Comparison of ENCODE assay signal across 14 cellular contexts in the genomic region with DNA sequence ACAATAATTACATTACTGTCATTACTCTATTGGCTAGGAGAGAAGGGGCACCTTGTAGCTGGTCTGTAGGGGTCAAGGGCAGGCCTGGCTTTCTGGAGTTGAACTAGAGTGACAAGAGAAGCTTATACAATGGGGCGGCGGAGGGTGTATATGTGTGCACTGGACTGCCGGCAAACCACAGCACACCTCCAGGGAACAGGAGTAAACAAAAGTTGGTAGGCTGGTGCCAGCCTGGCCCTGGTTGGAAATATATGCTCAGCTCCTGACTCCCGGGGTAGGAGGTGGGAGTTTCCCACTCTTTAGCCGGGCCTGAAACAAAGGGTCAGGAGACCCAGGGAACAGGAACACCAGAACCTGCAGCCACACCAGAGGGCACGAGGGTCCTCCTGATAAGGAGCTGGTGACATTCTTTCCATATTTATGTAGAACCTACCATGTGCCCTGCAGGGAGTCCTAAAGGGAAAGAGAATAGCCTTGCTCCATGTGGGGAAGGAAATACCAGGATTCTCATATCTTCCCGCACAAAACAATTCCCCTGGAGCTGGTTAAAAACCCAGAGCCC. TPM values are rescaled to one million over a fixed set of nuclear protein-coding genes. Genes with fewer than 3 reads are reported as not detected.
A peak's percentile ranks its signal among the peaks of the same experiment; 100 is the strongest.
DNase-seq lines count a peak whose midpoint lies in the region; ATAC-seq, FAIRE-seq and TF ChIP-seq lines count a peak whose summit lies in the region.
"Had no signal": no experiment of that assay in that cellular context is flagged by ENCODE, and none has a peak within 500 bp of the region (broad histone marks: within the 10 kb centered on the region; RNA-seq: fewer than 3 reads in every experiment).

No MANE protein-coding gene starts in this region.

- H3K9me3 ChIP-seq in HepG2 (ENCODE audit: low read length) (no peaks in the 10 kb centered on the region), right lobe of liver (no peaks in the 10 kb centered on the region), lower lobe of right lung (no peaks in the 10 kb centered on the region)
- H3K9me3 ChIP-seq: uterus had no signal

- peaks cover 13% of the 10 kb centered on the region for H3K36me3 Mint-ChIP-seq in MCF 10A (ENCODE audit: insufficient read depth, unreplicated experiment)
- no peaks in the 10 kb centered on the region for H3K36me3 Mint-ChIP-seq in activated CD8-positive, alpha-beta memory T cell treated with anti-CD3 and anti-CD28 coated beads, Interleukin-2, amount 10 ng/mL, durations not matched to agents 7 days and 5 days

- H3K4me1 Mint-ChIP-seq in MCF 10A (ENCODE audit: insufficient read depth, unreplicated experiment), result peaks cover 32% of the 10 kb centered on the region
- peaks cover 4% of the 10 kb centered on the region for H3K4me1 Mint-ChIP-seq in activated CD8-positive, alpha-beta memory T cell treated with anti-CD3 and anti-CD28 coated beads, Interleukin-2, amount 10 ng/mL, durations not matched to agents 7 days and 5 days

- TF ChIP-seq CTCF in HepG2 (CRISPR knock-in tag; IDR thresholded peaks at IDR 0.05), result no peak
- TF ChIP-seq CTCF in right lobe of liver (IDR thresholded peaks at IDR 0.05), result no peak
- no peak for TF ChIP-seq CTCF in MCF 10A (IDR thresholded peaks at IDR 0.05; ENCODE audit: unreplicated experiment)
- TF ChIP-seq CTCF in lower lobe of right lung (IDR thresholded peaks at IDR 0.05), result no peak

- H3K27ac Mint-ChIP-seq in MCF 10A (ENCODE audit: low read depth, unreplicated experiment), result peak overlapping the region; percentile 88
- H3K27ac Mint-ChIP-seq in activated CD8-positive, alpha-beta memory T cell treated with anti-CD3 and anti-CD28 coated beads, Interleukin-2, amount 10 ng/mL, durations not matched to agents 7 days and 5 days, result no peak overlapping the region
- H3K27ac Mint-ChIP-seq: activated T-helper 2 cell treated with anti-CD3 and anti-CD28 coated beads, Interferon-gamma antibody, Interleukin-2, Interleukin-4, amounts not matched to agents 10 μg/mL and 5 μg/mL and 100 μg/mL, durations not matched to agents 14 hours and 24 hours and 36 hours had no signal

- H3K36me3 ChIP-seq in HepG2 (replicated peaks in 1 of 2; ENCODE audit: control insufficient read depth in 1 of 2, insufficient read depth in 2 of 2, low read length in 2 of 2) (no peaks in the 10 kb centered on the region), right lobe of liver (no peaks in the 10 kb centered on the region), lower lobe of right lung (no peaks in the 10 kb centered on the region), urinary bladder (ENCODE audit: insufficient read depth) (no peaks in the 10 kb centered on the region)
- H3K36me3 ChIP-seq: uterus had no signal

- CTCF ChIA-PET in HepG2 (lab: Yijun Ruan, JAX; ENCODE audit: low intra/inter-chr PET ratio, low total read pairs), result interaction anchor here (1.1 to 2.5 kb wide), 2 partner anchors 29 to 62 kb away, joined by 3 to 13 read pairs; no protein-coding TSS in a partner anchor
- CTCF ChIA-PET in MCF 10A (lab: Yijun Ruan, JAX), result interaction anchor here (0.5 to 1.9 kb wide), 12 partner anchors 11 to 410 kb away, joined by 3 to 8 read pairs (median 4); no protein-coding TSS in a partner anchor
- CTCF ChIA-PET in activated CD8-positive, alpha-beta memory T cell treated with anti-CD3 and anti-CD28 coated beads, Interleukin-2, amount 10 ng/mL, durations not matched to agents 7 days and 5 days (lab: Charles Lee), result interaction anchor here (0.5 to 1.5 kb wide), 7 partner anchors 13 to 1277 kb away, joined by 3 to 11 read pairs (median 4); no protein-coding TSS in a partner anchor

- TF ChIP-seq RAD21 in HepG2 (CRISPR knock-in tag; IDR thresholded peaks at IDR 0.05), result no peak

- 3% methylated on average over 6 of the region's 7 CpGs for WGBS in HepG2 (ENCODE audit: low lambda C conversion rate)
- 75% methylated on average over 6 of the region's 7 CpGs for WGBS in right lobe of liver (ENCODE audit: insufficient coverage, low coverage, low lambda C conversion rate, missing lambda C conversion rate)
- WGBS in urinary bladder, result 80% methylated on average over 7 of the region's 7 CpGs

- H3K4me3 ChIP-seq in HepG2 (replicated peaks in 1 of 3; ENCODE audit: insufficient read depth in 1 of 3, low read depth in 2 of 3, low read length in 3 of 3), result peak overlapping the region; percentile 24 to 64 (median 52)
- no peak overlapping the region for H3K4me3 ChIP-seq in right lobe of liver
- no peak overlapping the region for H3K4me3 ChIP-seq in lower lobe of right lung
- no peak overlapping the region for H3K4me3 ChIP-seq in urinary bladder (ENCODE audit: low read depth, low read length)
- H3K4me3 ChIP-seq: uterus had no signal

- H3K27me3 ChIP-seq in HepG2 (ENCODE audit: control insufficient read depth in 1 of 2, insufficient read depth in 2 of 2, low read length in 2 of 2), result no peaks in the 10 kb centered on the region; a peak in 1 of 5 replicates
- H3K27me3 ChIP-seq in right lobe of liver, result peaks cover 0 to under 1% of the 10 kb centered on the region in 2 donors
- H3K27me3 ChIP-seq in lower lobe of right lung (ENCODE audit: low read depth), result peaks cover 4% of the 10 kb centered on the region
- H3K27me3 ChIP-seq: uterus had no signal

- DNase-seq in HepG2 (ENCODE audit: low spot score), result peak; percentile 92
- no peak for DNase-seq in right lobe of liver
- DNase-seq in MCF 10A (ENCODE audit: unreplicated experiment), result peak; percentile 43
- DNase-seq in lower lobe of right lung, result no peak
- DNase-seq in SW480 (ENCODE audit: low spot score), result no peak
- no peak for DNase-seq in activated CD8-positive, alpha-beta memory T cell treated with anti-CD3 and anti-CD28 coated beads, Interleukin-2, amount 10 ng/mL, durations not matched to agents 7 days and 5 days
- DNase-seq: effector memory CD4-positive, alpha-beta T cell; NCI-H1694; uterus had no signal

- peak overlapping the region; percentile 45 for H3K9ac ChIP-seq in HepG2 (ENCODE audit: insufficient read depth, low read depth, low read length)

- ATAC-seq in HepG2, result peak; percentile 74
- ATAC-seq in right lobe of liver, result no peak
- ATAC-seq in lower lobe of right lung, result peak; percentile 39 to 46
- ATAC-seq in GM19023 (IDR thresholded peaks at IDR 0.05; ENCODE audit: unreplicated experiment), result no peak
- ATAC-seq in activated CD8-positive, alpha-beta memory T cell treated with anti-CD3 and anti-CD28 coated beads, Interleukin-2, amount 10 ng/mL, durations not matched to agents 7 days and 5 days, result no peak
- ATAC-seq: Right ventricle myocardium inferior had no signal

- POLR2A ChIA-PET in HepG2 (lab: Yijun Ruan, JAX), result interaction anchor here (0.6 to 4.1 kb wide), 22 partner anchors 9 to 742 kb away, joined by 3 to 34 read pairs (median 4); partner anchors contain the start of genes RPL7L1 and TAF8
- POLR2A ChIA-PET in MCF 10A (lab: Yijun Ruan, JAX), result interaction anchor here (0.9 to 1.8 kb wide), 7 partner anchors 15 to 89 kb away, joined by 3 to 6 read pairs (median 5); no protein-coding TSS in a partner anchor

- peak overlapping the region; percentile 60 for H3K27ac ChIP-seq in HepG2 (ENCODE audit: extremely low read length, insufficient read depth, low read length)
- no peak overlapping the region for H3K27ac ChIP-seq in right lobe of liver
- peak overlapping the region; percentile 46 for H3K27ac ChIP-seq in lower lobe of right lung
- H3K27ac ChIP-seq in urinary bladder (ENCODE audit: low read depth), result peak overlapping the region; percentile 69
- H3K27ac ChIP-seq: uterus had no signal

- no peak overlapping the region for H3K4me3 Mint-ChIP-seq in MCF 10A (ENCODE audit: unreplicated experiment)
- H3K4me3 Mint-ChIP-seq in activated CD8-positive, alpha-beta memory T cell treated with anti-CD3 and anti-CD28 coated beads, Interleukin-2, amount 10 ng/mL, durations not matched to agents 7 days and 5 days, result no peak overlapping the region

- BruUV-seq in HepG2 (replicated peaks; lab: Mats Ljungman, UMichigan), result TSS peak; percentile 73
- no TSS peak for BruUV-seq in MCF 10A (replicated peaks; lab: Mats Ljungman, UMichigan)

- in situ Hi-C loops in HepG2 (cut with HindIII; ENCODE audit: extremely low pct_ligation_motif_present, low pct_unique_long_range_greater_than_20kb), result no loop called here

- intact Hi-C loops in HepG2 (cut with micrococcal nuclease; ENCODE audit: unreplicated experiment), result loop anchor here (1.0 to 2.0 kb wide), 3 partner anchors 19 to 40 kb away; no protein-coding TSS in a partner anchor
- intact Hi-C loops in right lobe of liver (cut with DNase I), result no loop called here
- intact Hi-C loops in MCF 10A (cut with micrococcal nuclease), result loop anchor here (1.0 kb wide), 1 partner anchor 49 kb away; no protein-coding TSS in a partner anchor
- intact Hi-C loops in lower lobe of right lung (cut with DNase I), result no loop called here

- no peaks in the 10 kb centered on the region for H3K27me3 Mint-ChIP-seq in MCF 10A (ENCODE audit: insufficient read depth, unreplicated experiment)
- H3K27me3 Mint-ChIP-seq in activated CD8-positive, alpha-beta memory T cell treated with anti-CD3 and anti-CD28 coated beads, Interleukin-2, amount 10 ng/mL, durations not matched to agents 7 days and 5 days, result peaks cover 14% of the 10 kb centered on the region

- no peaks in the 10 kb centered on the region for H3K9me3 Mint-ChIP-seq in MCF 10A (ENCODE audit: unreplicated experiment)
- H3K9me3 Mint-ChIP-seq in activated CD8-positive, alpha-beta memory T cell treated with anti-CD3 and anti-CD28 coated beads, Interleukin-2, amount 10 ng/mL, durations not matched to agents 7 days and 5 days (ENCODE audit: low read depth), result no peaks in the 10 kb centered on the region
- H3K9me3 Mint-ChIP-seq: activated T-helper 2 cell treated with anti-CD3 and anti-CD28 coated beads, Interferon-gamma antibody, Interleukin-2, Interleukin-4, amounts not matched to agents 10 μg/mL and 5 μg/mL and 100 μg/mL, durations not matched to agents 14 hours and 24 hours and 36 hours had no signal

- peak overlapping the region; percentile 56 for H2AFZ ChIP-seq in HepG2 (ENCODE audit: low read length)

- peak overlapping the region; percentile 91 for H3K4me2 ChIP-seq in HepG2 (ENCODE audit: low read depth, low read length)

- no peaks in the 10 kb centered on the region for H3K79me2 ChIP-seq in HepG2 (ENCODE audit: insufficient read depth, low read length)

- no peak for FAIRE-seq in HepG2 (lab: Jason Lieb, UNC)

- TF ChIP-seq POLR2A in HepG2 (IDR thresholded peaks at IDR 0.05; ENCODE audit: insufficient read depth in 1 of 2, low read depth in 2 of 2, low read length in 2 of 2) (0 out of 4 replicates have a peak, but pooled peaks of 1 of the 2 experiments have one; percentile 41), right lobe of liver (IDR thresholded peaks at IDR 0.05) (no peak)

- H4K20me1 ChIP-seq in HepG2 (ENCODE audit: insufficient read depth, low read length), result no peaks in the 10 kb centered on the region

- TF ChIP-seq EP300 in HepG2 (IDR thresholded peaks at IDR 0.05; ENCODE audit: low read depth in 2 of 2, low read length in 2 of 2) (no peak; a peak in 1 of 4 replicates), HepG2 (CRISPR knock-in tag; IDR thresholded peaks at IDR 0.05; ENCODE audit: borderline replicate concordance) (no peak; the same call in 1 of the 2 replicates)

- peaks cover 79% of the 10 kb centered on the region for H3K4me1 ChIP-seq in HepG2 (ENCODE audit: insufficient read depth, low read length)
- no peaks in the 10 kb centered on the region for H3K4me1 ChIP-seq in right lobe of liver
- H3K4me1 ChIP-seq in lower lobe of right lung, result peaks cover 29% of the 10 kb centered on the region
- no peaks in the 10 kb centered on the region for H3K4me1 ChIP-seq in urinary bladder (ENCODE audit: insufficient read depth)

RNA-seq across cellular contexts. Expression of gene C6orf132, which starts 5.1 kb away (rescaled TPM):
- total RNA-seq in HepG2 (2016; rRNA removed; fragmentation: Illumina TruSeq; extraction: Trizol) (1.5 and 3.0 TPM in 2 replicates), right lobe of liver (under 1 TPM; 0.07 to 0.74 (median 0.34) TPM), MCF 10A (2022) (19.5 and 31.9 TPM in 2 replicates), lower lobe of right lung (13.5 TPM), urinary bladder (2.7 TPM)
- 3.8 and 6.3 TPM in 2 replicates for total RNA-seq in HepG2 (2016; cell fraction: cytosol; rRNA removed; fragmentation: Illumina TruSeq; extraction: Trizol; ENCODE audit: low read depth)
- total RNA-seq in HepG2 (2016; cell fraction: insoluble cytoplasmic fraction; rRNA removed; fragmentation: Illumina TruSeq; extraction: Trizol), result 1.5 and 2.5 TPM in 2 replicates
- 5.3 and 6.4 TPM in 2 replicates for total RNA-seq in HepG2 (2016; cell fraction: membrane; rRNA removed; fragmentation: Illumina TruSeq; extraction: Trizol)
- total RNA-seq in HepG2 (2016; cell fraction: nucleus; rRNA removed; fragmentation: Illumina TruSeq; extraction: Trizol), result 0.78 and 1.4 TPM in 2 replicates
- polyA plus RNA-seq in HepG2 (2011; rRNA removed) (0.78 and 0.85 TPM in 2 replicates), urinary bladder (4.4 TPM)
- polyA plus RNA-seq in HepG2 (2011; cell fraction: cytosol; rRNA removed), result 0.46 and 0.76 TPM in 2 replicates
- 0.88 and 1.0 TPM in 2 replicates for polyA plus RNA-seq in HepG2 (2011; cell fraction: nucleus; rRNA removed)
- 0.83 and 1.1 TPM in 2 replicates for polyA plus RNA-seq in HepG2 (2012)
- 7.0 and 9.3 TPM in 2 replicates for polyA plus RNA-seq in HepG2 (2016; cell fraction: cytosol; fragmentation: Illumina TruSeq; extraction: Trizol; ENCODE audit: low read depth)
- polyA plus RNA-seq in HepG2 (2016; cell fraction: insoluble cytoplasmic fraction; fragmentation: Illumina TruSeq; extraction: Trizol; ENCODE audit: low read depth), result 1.6 and 3.8 TPM in 2 replicates
- polyA plus RNA-seq in HepG2 (2016; cell fraction: membrane; fragmentation: Illumina TruSeq; extraction: Trizol; ENCODE audit: low read depth), result 6.1 and 6.6 TPM in 2 replicates
- 1.1 and 1.6 TPM in 2 replicates for polyA plus RNA-seq in HepG2 (2016; cell fraction: nucleus; fragmentation: Illumina TruSeq; extraction: Trizol; ENCODE audit: insufficient read depth, low read depth)
- 0.30 and 0.56 TPM in 2 replicates for polyA minus RNA-seq in HepG2 (2011; rRNA and poly(A)+ RNA removed; ENCODE audit: low replicate concordance)
- polyA minus RNA-seq in HepG2 (2011; cell fraction: cytosol; rRNA and poly(A)+ RNA removed), result 0.97 TPM in 1 of 2 replicates, not detected in the other
- polyA minus RNA-seq in HepG2 (2011; cell fraction: nucleus; rRNA and poly(A)+ RNA removed), result 0.50 and 0.64 TPM in 2 replicates
- under 1 TPM; 0.16 to 0.18 TPM for total RNA-seq in activated CD8-positive, alpha-beta memory T cell treated with anti-CD3 and anti-CD28 coated beads, Interleukin-2, amount 10 ng/mL, durations not matched to agents 7 days and 5 days

RNA-seq across cellular contexts. Expression of gene GUCA1A, which starts 35.9 kb away (rescaled TPM):
- total RNA-seq in HepG2 (2016; rRNA removed; fragmentation: Illumina TruSeq; extraction: Trizol) (not detected in 2 replicates), right lobe of liver (not detected), MCF 10A (2022) (not detected in 2 replicates), lower lobe of right lung (not detected), urinary bladder (2.5 TPM)
- not detected in 2 replicates for total RNA-seq in HepG2 (2016; cell fraction: cytosol; rRNA removed; fragmentation: Illumina TruSeq; extraction: Trizol; ENCODE audit: low read depth)
- not detected in 2 replicates for total RNA-seq in HepG2 (2016; cell fraction: insoluble cytoplasmic fraction; rRNA removed; fragmentation: Illumina TruSeq; extraction: Trizol)
- total RNA-seq in HepG2 (2016; cell fraction: membrane; rRNA removed; fragmentation: Illumina TruSeq; extraction: Trizol), result not detected in 2 replicates
- total RNA-seq in HepG2 (2016; cell fraction: nucleus; rRNA removed; fragmentation: Illumina TruSeq; extraction: Trizol), result not detected in 2 replicates
- polyA plus RNA-seq in HepG2 (2011; rRNA removed) (not detected in 2 replicates), urinary bladder (0.16 TPM)
- not detected in 2 replicates for polyA plus RNA-seq in HepG2 (2011; cell fraction: cytosol; rRNA removed)
- polyA plus RNA-seq in HepG2 (2011; cell fraction: nucleus; rRNA removed), result not detected in 2 replicates
- polyA plus RNA-seq in HepG2 (2012), result not detected in 2 replicates
- polyA plus RNA-seq in HepG2 (2016; cell fraction: cytosol; fragmentation: Illumina TruSeq; extraction: Trizol; ENCODE audit: low read depth), result not detected in 2 replicates
- polyA plus RNA-seq in HepG2 (2016; cell fraction: insoluble cytoplasmic fraction; fragmentation: Illumina TruSeq; extraction: Trizol; ENCODE audit: low read depth), result not detected in 2 replicates
- not detected in 2 replicates for polyA plus RNA-seq in HepG2 (2016; cell fraction: membrane; fragmentation: Illumina TruSeq; extraction: Trizol; ENCODE audit: low read depth)
- polyA plus RNA-seq in HepG2 (2016; cell fraction: nucleus; fragmentation: Illumina TruSeq; extraction: Trizol; ENCODE audit: insufficient read depth, low read depth), result not detected in 2 replicates
- polyA minus RNA-seq in HepG2 (2011; rRNA and poly(A)+ RNA removed; ENCODE audit: low replicate concordance), result not detected in 2 replicates
- not detected in 2 replicates for polyA minus RNA-seq in HepG2 (2011; cell fraction: cytosol; rRNA and poly(A)+ RNA removed)
- not detected in 2 replicates for polyA minus RNA-seq in HepG2 (2011; cell fraction: nucleus; rRNA and poly(A)+ RNA removed)
- total RNA-seq in activated CD8-positive, alpha-beta memory T cell treated with anti-CD3 and anti-CD28 coated beads, Interleukin-2, amount 10 ng/mL, durations not matched to agents 7 days and 5 days, result not detected
- total RNA-seq: liver, Right ventricle myocardium inferior had no signal
- polyA plus RNA-seq: liver had no signal

RNA-seq across cellular contexts. Expression of gene GUCA1B, which starts 57.5 kb away (rescaled TPM):
- 0.31 and 0.75 TPM in 2 replicates for total RNA-seq in HepG2 (2016; rRNA removed; fragmentation: Illumina TruSeq; extraction: Trizol)
- total RNA-seq in HepG2 (2016; cell fraction: cytosol; rRNA removed; fragmentation: Illumina TruSeq; extraction: Trizol; ENCODE audit: low read depth), result not detected in 2 replicates
- 0.22 and 0.26 TPM in 2 replicates for total RNA-seq in HepG2 (2016; cell fraction: insoluble cytoplasmic fraction; rRNA removed; fragmentation: Illumina TruSeq; extraction: Trizol)
- total RNA-seq in HepG2 (2016; cell fraction: membrane; rRNA removed; fragmentation: Illumina TruSeq; extraction: Trizol), result 0.28 TPM in 1 of 2 replicates, not detected in the other
- total RNA-seq in HepG2 (2016; cell fraction: nucleus; rRNA removed; fragmentation: Illumina TruSeq; extraction: Trizol), result 0.34 and 0.47 TPM in 2 replicates
- polyA plus RNA-seq in HepG2 (2011; rRNA removed), result 0.58 and 0.74 TPM in 2 replicates
- 0.23 and 0.40 TPM in 2 replicates for polyA plus RNA-seq in HepG2 (2011; cell fraction: cytosol; rRNA removed)
- polyA plus RNA-seq in HepG2 (2011; cell fraction: nucleus; rRNA removed), result 2.1 and 2.6 TPM in 2 replicates
- polyA plus RNA-seq in HepG2 (2012), result 0.72 and 1.5 TPM in 2 replicates
- not detected in 2 replicates for polyA plus RNA-seq in HepG2 (2016; cell fraction: cytosol; fragmentation: Illumina TruSeq; extraction: Trizol; ENCODE audit: low read depth)
- polyA plus RNA-seq in HepG2 (2016; cell fraction: insoluble cytoplasmic fraction; fragmentation: Illumina TruSeq; extraction: Trizol; ENCODE audit: low read depth), result 0.38 and 0.50 TPM in 2 replicates
- 0.17 and 0.26 TPM in 2 replicates for polyA plus RNA-seq in HepG2 (2016; cell fraction: membrane; fragmentation: Illumina TruSeq; extraction: Trizol; ENCODE audit: low read depth)
- 0.89 and 2.5 TPM in 2 replicates for polyA plus RNA-seq in HepG2 (2016; cell fraction: nucleus; fragmentation: Illumina TruSeq; extraction: Trizol; ENCODE audit: insufficient read depth, low read depth)
- 0.19 and 0.26 TPM in 2 replicates for polyA minus RNA-seq in HepG2 (2011; rRNA and poly(A)+ RNA removed; ENCODE audit: low replicate concordance)
- not detected in 2 replicates for polyA minus RNA-seq in HepG2 (2011; cell fraction: cytosol; rRNA and poly(A)+ RNA removed)
- 0.90 and 0.99 TPM in 2 replicates for polyA minus RNA-seq in HepG2 (2011; cell fraction: nucleus; rRNA and poly(A)+ RNA removed)
- total RNA-seq in right lobe of liver, result under 1 TPM in 5 of 6 experiments, not detected in 1; 0.25 to 0.93 (median 0.68) TPM
- 0.93 and 1.2 TPM in 2 replicates for total RNA-seq in MCF 10A (2022)
- 0.80 TPM for total RNA-seq in lower lobe of right lung
- total RNA-seq in urinary bladder, result 0.95 TPM
- 0.30 TPM for polyA plus RNA-seq in urinary bladder
- 1 to 10 TPM in 1 of 2 experiments, under 1 TPM in 1; 0.94 to 1.8 TPM for total RNA-seq in activated CD8-positive, alpha-beta memory T cell treated with anti-CD3 and anti-CD28 coated beads, Interleukin-2, amount 10 ng/mL, durations not matched to agents 7 days and 5 days

Comparison
In these comparisons a context has a peak if more than half of its experiments do, and no peak if none do; other contexts are left out.
1. ATAC-seq: peak in HepG2 (single experiment) and lower lobe of right lung (2 of 2); none in right lobe of liver (0 of 4), GM19023 (single experiment) and activated CD8-positive, alpha-beta memory T cell treated with anti-CD3 and anti-CD28 coated beads, Interleukin-2, amount 10 ng/mL, durations not matched to agents 7 days and 5 days (single experiment).
2. DNase-seq: peak in HepG2 (single experiment) and MCF 10A (single experiment); none in right lobe of liver (0 of 3), lower lobe of right lung (single experiment), SW480 (single experiment) and activated CD8-positive, alpha-beta memory T cell treated with anti-CD3 and anti-CD28 coated beads, Interleukin-2, amount 10 ng/mL, durations not matched to agents 7 days and 5 days (single experiment).
3. H3K27ac ChIP-seq: peak in HepG2 (single experiment), lower lobe of right lung (single experiment) and urinary bladder (single experiment); none in right lobe of liver (0 of 3).
4. H3K4me3 ChIP-seq: peak in HepG2 (3 of 3); none in right lobe of liver (0 of 3), lower lobe of right lung (single experiment) and urinary bladder (single experiment).
5. intact Hi-C loops: an anchor here in HepG2 (1.0 to 2.0 kb wide) and MCF 10A (1.0 kb wide); none called in right lobe of liver and lower lobe of right lung.